ENCODE assay signal across 16 cellular contexts in the genomic region with DNA sequence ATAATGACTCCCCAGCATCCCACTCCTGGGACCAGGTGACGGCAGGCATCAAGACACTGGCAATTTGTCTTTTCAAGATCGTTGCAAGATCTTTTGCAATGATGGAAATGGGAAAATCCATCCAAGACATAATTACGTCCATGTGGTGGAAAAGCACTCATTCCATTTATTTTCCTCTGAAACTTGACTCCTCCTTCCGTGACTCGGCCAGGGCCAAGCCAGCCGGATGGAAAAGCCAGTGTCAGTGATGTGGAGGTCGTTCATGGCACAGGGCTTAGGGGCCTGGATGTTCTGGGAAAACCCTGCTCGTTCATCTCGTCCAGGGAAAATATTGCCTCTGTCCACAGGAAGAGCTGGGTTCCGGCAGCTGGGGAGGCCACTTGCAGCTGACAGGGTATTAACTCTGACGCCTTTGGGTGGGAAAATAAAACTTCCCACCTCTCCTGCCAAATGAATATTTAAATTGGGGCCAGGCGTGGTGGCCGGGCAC. TPM values are rescaled to one million over a fixed set of nuclear protein-coding genes. Genes with fewer than 3 reads are reported as not detected.
DNase-seq lines count a peak whose midpoint lies in the region; ATAC-seq and TF ChIP-seq lines count a peak whose summit lies in the region.
"Had no signal": no experiment of that assay in that cellular context is flagged by ENCODE, and none has a peak within 500 bp of the region (broad histone marks: within the 10 kb centered on the region; RNA-seq: fewer than 3 reads in every experiment).

No MANE protein-coding gene starts in this region.

- H3K4me1 ChIP-seq in sigmoid colon (peaks cover 0 to 37% (median 31%) of the 10 kb centered on the region in 4 donors), HAP-1 (no peaks in the 10 kb centered on the region)

- H3K4me3 ChIP-seq in AG10803 (ENCODE audit: low read length) (no peak overlapping the region), foreskin fibroblast (ENCODE audit: low read depth in 1 of 2, low read length in 2 of 2) (no peak overlapping the region), sigmoid colon (no peak overlapping the region), HAP-1 (no peak overlapping the region)

- ATAC-seq in SK-N-SH treated with all-trans-retinoic acid at 6 μM for 48 hours, result peak; percentile 53
- ATAC-seq in activated naive CD8-positive, alpha-beta T cell treated with anti-CD3 and anti-CD28 coated beads, Interleukin-2, amount 50 U/mL, for 24 hours, result no peak
- no peak for ATAC-seq in stimulated activated naive B cell treated with anti-CD40 and anti-IgM and Interleukin-4, amounts not matched to agents 10 μg/mL and 1 μg/mL and 100 μg/mL, for 72 hours (replicated peaks)
- ATAC-seq: effector memory CD8-positive, alpha-beta T cell; natural killer cell had no signal

- DNase-seq in AG10803 (ENCODE audit: low read depth) (peak; percentile 83), foreskin fibroblast (peak; percentile 79 to 92), sigmoid colon (peak; percentile 79), NCI-H524 treated with DMSO at 0.1 percent for 48 hours (lab: John Stamatoyannopoulos, UW) (no peak), HAP-1 (ENCODE audit: low spot score in 2 of 2) (no peak)
- no peak for DNase-seq in activated naive CD8-positive, alpha-beta T cell treated with anti-CD3 and anti-CD28 coated beads, Interleukin-2, amount 50 U/mL, for 24 hours
- DNase-seq in stimulated activated naive B cell treated with anti-CD40 and anti-IgM and Interleukin-4, amounts not matched to agents 10 μg/mL and 1 μg/mL and 100 μg/mL, for 72 hours, result no peak
- DNase-seq: activated gamma-delta T cell; effector memory CD8-positive, alpha-beta T cell; natural killer cell; NCI-H1694 treated with DMSO at 0.1 percent for 48 hours; NCI-H524; OCI-M1; stimulated activated CD4-positive, alpha-beta T cell treated with anti-CD3 and anti-CD28 coated beads, Interleukin-4, amount 100 ng/mL, for 24 hours had no signal

- H3K36me3 ChIP-seq in sigmoid colon (no peaks in the 10 kb centered on the region), HAP-1 (replicated peaks) (no peaks in the 10 kb centered on the region)

- H3K4me1 Mint-ChIP-seq in activated naive CD8-positive, alpha-beta T cell treated with anti-CD3 and anti-CD28 coated beads, Interleukin-2, amount 50 U/mL, for 24 hours, result no peaks in the 10 kb centered on the region
- H3K4me1 Mint-ChIP-seq in stimulated activated naive B cell treated with anti-CD40 and anti-IgM and Interleukin-4, amounts not matched to agents 10 μg/mL and 1 μg/mL and 100 μg/mL, for 72 hours, result no peaks in the 10 kb centered on the region
- H3K4me1 Mint-ChIP-seq: natural killer cell had no signal

- H3K27me3 Mint-ChIP-seq in activated naive CD8-positive, alpha-beta T cell treated with anti-CD3 and anti-CD28 coated beads, Interleukin-2, amount 50 U/mL, for 24 hours, result peaks cover 15% of the 10 kb centered on the region
- peaks cover 37 to 42% of the 10 kb centered on the region in 2 donors for H3K27me3 Mint-ChIP-seq in stimulated activated naive B cell treated with anti-CD40 and anti-IgM and Interleukin-4, amounts not matched to agents 10 μg/mL and 1 μg/mL and 100 μg/mL, for 72 hours

- whole genome bisulfite sequencing in sigmoid colon, 2 donors, result 80 to 88% methylated on average over 13 of the region's 13 CpGs

- H3K9me3 ChIP-seq in sigmoid colon, result no peaks in the 10 kb centered on the region
- no peaks in the 10 kb centered on the region for H3K9me3 ChIP-seq in HAP-1

- H3K27ac ChIP-seq in sigmoid colon, result peak overlapping the region in 1 of 4 donors; percentile 50
- H3K27ac ChIP-seq: VCaP had no signal

- no peak overlapping the region for H3K27ac Mint-ChIP-seq in activated naive CD8-positive, alpha-beta T cell treated with anti-CD3 and anti-CD28 coated beads, Interleukin-2, amount 50 U/mL, for 24 hours
- H3K27ac Mint-ChIP-seq in stimulated activated naive B cell treated with anti-CD40 and anti-IgM and Interleukin-4, amounts not matched to agents 10 μg/mL and 1 μg/mL and 100 μg/mL, for 72 hours, result no peak overlapping the region
- H3K27ac Mint-ChIP-seq: effector memory CD8-positive, alpha-beta T cell; natural killer cell had no signal

- intact Hi-C loops in sigmoid colon (cut with DNase I), result no loop called here

- TF ChIP-seq EP300 in sigmoid colon (IDR thresholded peaks at IDR 0.05), result no peak

- H3K4me3 Mint-ChIP-seq in activated naive CD8-positive, alpha-beta T cell treated with anti-CD3 and anti-CD28 coated beads, Interleukin-2, amount 50 U/mL, for 24 hours, result no peak overlapping the region
- H3K4me3 Mint-ChIP-seq in stimulated activated naive B cell treated with anti-CD40 and anti-IgM and Interleukin-4, amounts not matched to agents 10 μg/mL and 1 μg/mL and 100 μg/mL, for 72 hours, result no peak overlapping the region
- H3K4me3 Mint-ChIP-seq: effector memory CD8-positive, alpha-beta T cell; natural killer cell had no signal

- no peaks in the 10 kb centered on the region for H3K9me3 Mint-ChIP-seq in activated naive CD8-positive, alpha-beta T cell treated with anti-CD3 and anti-CD28 coated beads, Interleukin-2, amount 50 U/mL, for 24 hours
- H3K9me3 Mint-ChIP-seq in stimulated activated naive B cell treated with anti-CD40 and anti-IgM and Interleukin-4, amounts not matched to agents 10 μg/mL and 1 μg/mL and 100 μg/mL, for 72 hours, result no peaks in the 10 kb centered on the region
- H3K9me3 Mint-ChIP-seq: effector memory CD8-positive, alpha-beta T cell; natural killer cell had no signal

- in situ Hi-C loops in HAP-1 (cut with MboI; ENCODE audit: low sequenced_read_pairs), result no loop called here

- TF ChIP-seq POLR2A in sigmoid colon (IDR thresholded peaks at IDR 0.05), result no peak

- no peak for TF ChIP-seq CTCF in AG10803 (conservative IDR thresholded peaks at IDR 0.05; ENCODE audit: low read length)
- TF ChIP-seq CTCF in foreskin fibroblast (IDR thresholded peaks at IDR 0.05; ENCODE audit: low read depth, low read length), result no peak
- no peak for TF ChIP-seq CTCF in sigmoid colon (IDR thresholded peaks at IDR 0.05)

- H3K27me3 ChIP-seq in sigmoid colon (no peaks in the 10 kb centered on the region), HAP-1 (ENCODE audit: low read depth) (no peaks in the 10 kb centered on the region)

- H3K36me3 Mint-ChIP-seq in activated naive CD8-positive, alpha-beta T cell treated with anti-CD3 and anti-CD28 coated beads, Interleukin-2, amount 50 U/mL, for 24 hours (ENCODE audit: low read depth), result no peaks in the 10 kb centered on the region
- H3K36me3 Mint-ChIP-seq in stimulated activated naive B cell treated with anti-CD40 and anti-IgM and Interleukin-4, amounts not matched to agents 10 μg/mL and 1 μg/mL and 100 μg/mL, for 72 hours, result no peaks in the 10 kb centered on the region
- H3K36me3 Mint-ChIP-seq: natural killer cell had no signal

TF ChIP-seq in SK-N-SH treated with all-trans-retinoic acid at 6 μM for 48 hours, 23 proteins besides CTCF, POLR2A, EP300 and RAD21 (continues in another document):
- TF ChIP-seq ZC3H10 (CRISPR knock-in tag; IDR thresholded peaks at IDR 0.05) (no peak), ZNF70 (CRISPR knock-in tag; IDR thresholded peaks at IDR 0.05) (no peak), ZFP3 (CRISPR knock-in tag; IDR thresholded peaks at IDR 0.05) (no peak), TOX (CRISPR knock-in tag; IDR thresholded peaks at IDR 0.05; ENCODE audit: borderline replicate concordance) (no peak), ARNTL (CRISPR knock-in tag; IDR thresholded peaks at IDR 0.05; ENCODE audit: borderline replicate concordance, low read depth) (no peak), PPARA (CRISPR knock-in tag; IDR thresholded peaks at IDR 0.05; ENCODE audit: borderline replicate concordance) (no peak), CSDC2 (CRISPR knock-in tag; IDR thresholded peaks at IDR 0.05) (no peak), ZFP30 (CRISPR knock-in tag; IDR thresholded peaks at IDR 0.05) (no peak), ZNF8 (CRISPR knock-in tag; IDR thresholded peaks at IDR 0.05) (no peak), ISL1 (CRISPR knock-in tag; IDR thresholded peaks at IDR 0.05) (no peak), ZNF565 (CRISPR knock-in tag; conservative IDR thresholded peaks at IDR 0.05; ENCODE audit: low read depth) (no peak), PATZ1 (CRISPR knock-in tag; IDR thresholded peaks at IDR 0.05; ENCODE audit: borderline replicate concordance) (no peak), TCF4 (CRISPR knock-in tag; IDR thresholded peaks at IDR 0.05; ENCODE audit: borderline replicate concordance) (no peak), CREB5 (CRISPR knock-in tag; IDR thresholded peaks at IDR 0.05; ENCODE audit: low read depth) (no peak), SNAI2 (CRISPR knock-in tag; IDR thresholded peaks at IDR 0.05) (no peak), OSR1 (CRISPR knock-in tag; IDR thresholded peaks at IDR 0.05) (no peak)

RNA-seq across cellular contexts. Expression of gene C1orf198, which starts 46.2 kb away (rescaled TPM):
- 10 to 100 TPM; 42.1 to 63.5 (median 55.5) TPM for total RNA-seq in sigmoid colon
- polyA plus RNA-seq in sigmoid colon, result 10 to 100 TPM in 1 of 3 donors, 1 to 10 TPM in 2; 4.9 to 11.7 (median 6.6) TPM

Comparison
In these comparisons a context has a peak if more than half of its experiments do, and no peak if none do; other contexts are left out.
1. DNase-seq: peak in AG10803 (single experiment), foreskin fibroblast (2 of 2) and sigmoid colon (single experiment); none in activated naive CD8-positive, alpha-beta T cell treated with anti-CD3 and anti-CD28 coated beads, Interleukin-2, amount 50 U/mL, for 24 hours (single experiment), stimulated activated naive B cell treated with anti-CD40 and anti-IgM and Interleukin-4, amounts not matched to agents 10 μg/mL and 1 μg/mL and 100 μg/mL, for 72 hours (single experiment), NCI-H524 treated with DMSO at 0.1 percent for 48 hours (single experiment) and HAP-1 (0 of 2).